In genomic region chr10:119651514-119652327, GRCh38 we compare ENCODE assay signal across 8 cellular contexts. TPM values are rescaled to one million over a fixed set of nuclear protein-coding genes. Genes with fewer than 3 reads are reported as not detected.
DNase-seq lines count a peak whose midpoint lies in the region; ATAC-seq and TF ChIP-seq lines count a peak whose summit lies in the region.

No MANE protein-coding gene starts in this region.

- ATAC-seq in PC-3 (0 out of 2 replicates have a peak, but pooled peaks have one; percentile 1), lower lobe of right lung (peak; percentile 31 to 37)
- peak; percentile 25 for ATAC-seq in central memory CD8-positive, alpha-beta T cell (replicated peaks; ENCODE audit: extremely low read depth, poor library complexity, severe bottlenecking)

- H3K4me1 ChIP-seq in Caco-2 (peaks cover 13% of the 10 kb centered on the region), GM23248 (ENCODE audit: insufficient read depth) (peaks cover 31% of the 10 kb centered on the region), PC-3 (ENCODE audit: insufficient read depth, low read length) (peaks cover 30% of the 10 kb centered on the region), lower lobe of right lung (peaks cover 39% of the 10 kb centered on the region), transverse colon (peaks cover 15 to 39% (median 32%) of the 10 kb centered on the region in 4 donors)

- H3K27me3 ChIP-seq in Caco-2 (replicated peaks; ENCODE audit: control insufficient read depth, insufficient read depth, low read length) (no peaks in the 10 kb centered on the region), GM23248 (replicated peaks; ENCODE audit: insufficient read depth) (no peaks in the 10 kb centered on the region), PC-3 (ENCODE audit: low read length) (no peaks in the 10 kb centered on the region), lower lobe of right lung (ENCODE audit: low read depth) (no peaks in the 10 kb centered on the region), transverse colon (no peaks in the 10 kb centered on the region)

- peak overlapping the region; percentile 90 for H3K4me3 Mint-ChIP-seq in Caco-2 (ENCODE audit: unreplicated experiment)
- H3K4me3 Mint-ChIP-seq in central memory CD8-positive, alpha-beta T cell, result peak overlapping the region; percentile 95

- H3K27ac ChIP-seq in GM23248 (peak overlapping the region; percentile 95), PC-3 (ENCODE audit: low read length) (peak overlapping the region; percentile 77), lower lobe of right lung (peak overlapping the region; percentile 95), transverse colon (peak overlapping the region; percentile 93 to 98 (median 96))

- H3K4me2 ChIP-seq in GM23248 (ENCODE audit: unreplicated experiment) (peak overlapping the region; percentile 99), PC-3 (ENCODE audit: low read length) (peak overlapping the region; percentile 84)

- peak overlapping the region; percentile 78 for H3K4me3 ChIP-seq in Caco-2 (ENCODE audit: low read depth, low read length)
- peak overlapping the region; percentile 93 for H3K4me3 ChIP-seq in GM23248
- H3K4me3 ChIP-seq in PC-3 (ENCODE audit: low read length), result peak overlapping the region; percentile 94
- peak overlapping the region; percentile 90 for H3K4me3 ChIP-seq in lower lobe of right lung
- H3K4me3 ChIP-seq in transverse colon, result peak overlapping the region; percentile 70 to 94 (median 87)

- intact Hi-C loops in Caco-2 (cut with micrococcal nuclease; ENCODE audit: unreplicated experiment), result loop anchor here (1.0 to 2.0 kb wide), 2 partner anchors 43 to 75 kb away; partner anchors contain the start of gene INPP5F
- intact Hi-C loops in PC-3 (cut with micrococcal nuclease), result loop anchor here (2.0 to 5.0 kb wide), 2 partner anchors 43 to 109 kb away; partner anchors contain the start of gene RGS10
- intact Hi-C loops in lower lobe of right lung (cut with DNase I), result no loop called here
- intact Hi-C loops in transverse colon (cut with DNase I; ENCODE audit: low total_unique reads), result loop anchor here (1.0 kb wide), 1 partner anchor 75 kb away; the partner anchor contains the start of gene INPP5F

- no peak for TF ChIP-seq CTCF in Caco-2 (IDR thresholded peaks at IDR 0.05; ENCODE audit: insufficient read depth in 1 of 2, low read depth in 1 of 2, low read length in 1 of 2, severe bottlenecking in 1 of 2, unreplicated experiment in 1 of 2)
- TF ChIP-seq CTCF in PC-3 (conservative IDR thresholded peaks at IDR 0.05; ENCODE audit: low read depth, low read length), result no peak
- TF ChIP-seq CTCF in lower lobe of right lung (IDR thresholded peaks at IDR 0.05), result no peak
- TF ChIP-seq CTCF in transverse colon (IDR thresholded peaks at IDR 0.05), result no peak

- H3K27ac Mint-ChIP-seq in Caco-2 (ENCODE audit: unreplicated experiment), result peak overlapping the region; percentile 89
- peak overlapping the region; percentile 84 for H3K27ac Mint-ChIP-seq in central memory CD8-positive, alpha-beta T cell (ENCODE audit: low read depth)

- TF ChIP-seq EP300 in transverse colon (IDR thresholded peaks at IDR 0.05; ENCODE audit: low read depth), result no peak

- CTCF ChIA-PET in Caco-2 (lab: Charles Lee), result interaction anchor here (1.0 to 1.7 kb wide), 3 partner anchors 36 to 46 kb away, joined by 3 to 6 read pairs (median 3); no protein-coding TSS in a partner anchor
- CTCF ChIA-PET in PC-3 (lab: Charles Lee), result interaction anchor here (0.6 kb wide), 1 partner anchor 29 kb away, joined by 3 read pairs; no protein-coding TSS in a partner anchor

- BruUV-seq in Caco-2 (replicated peaks; lab: Mats Ljungman, UMichigan) (no TSS peak), PC-3 (replicated peaks; lab: Mats Ljungman, UMichigan) (no TSS peak)

- peaks cover 47% of the 10 kb centered on the region for H3K79me2 ChIP-seq in GM23248 (ENCODE audit: insufficient read depth)
- H3K79me2 ChIP-seq in PC-3 (ENCODE audit: low read length), result peaks cover 55% of the 10 kb centered on the region

- H3K9me2 ChIP-seq in GM23248 (ENCODE audit: insufficient read depth), result no peaks in the 10 kb centered on the region
- H3K9me2 ChIP-seq in PC-3 (replicated peaks; ENCODE audit: low read length), result no peaks in the 10 kb centered on the region

- H3K9me3 Mint-ChIP-seq in Caco-2 (ENCODE audit: unreplicated experiment), result peaks cover 9% of the 10 kb centered on the region
- H3K9me3 Mint-ChIP-seq in central memory CD8-positive, alpha-beta T cell, result no peaks in the 10 kb centered on the region

- no peaks in the 10 kb centered on the region for H3K27me3 Mint-ChIP-seq in Caco-2 (ENCODE audit: insufficient read depth, unreplicated experiment)
- H3K27me3 Mint-ChIP-seq in central memory CD8-positive, alpha-beta T cell, result no peaks in the 10 kb centered on the region

- peak overlapping the region; percentile 98 for H3K9ac ChIP-seq in GM23248
- peak overlapping the region; percentile 93 for H3K9ac ChIP-seq in PC-3 (ENCODE audit: low read length)

- H3K36me3 Mint-ChIP-seq in Caco-2 (ENCODE audit: insufficient read depth, unreplicated experiment), result peaks cover 26% of the 10 kb centered on the region
- H3K36me3 Mint-ChIP-seq in central memory CD8-positive, alpha-beta T cell (ENCODE audit: insufficient read depth), result peaks cover 7% of the 10 kb centered on the region

- DNase-seq in Caco-2, result peak in 1 of 2 experiments; percentile 45
- DNase-seq in GM23248, result peak; percentile 55
- no peak for DNase-seq in PC-3
- no peak for DNase-seq in central memory CD8-positive, alpha-beta T cell (ENCODE audit: low spot score in 2 of 2)
- DNase-seq in lower lobe of right lung, result peak; percentile 62
- DNase-seq in transverse colon, result peak; percentile 26
- DNase-seq in middle frontal gyrus (ENCODE audit: extremely low spot score, low spot score), result no peak
- no peak for DNase-seq in HPDE6-E6E7 (ENCODE audit: extremely low spot score)

- no peaks in the 10 kb centered on the region for H3K9me3 ChIP-seq in Caco-2
- no peaks in the 10 kb centered on the region for H3K9me3 ChIP-seq in GM23248 (ENCODE audit: low read depth)
- H3K9me3 ChIP-seq in PC-3 (ENCODE audit: low read length), result no peaks in the 10 kb centered on the region
- no peaks in the 10 kb centered on the region for H3K9me3 ChIP-seq in lower lobe of right lung
- H3K9me3 ChIP-seq in transverse colon, result no peaks in the 10 kb centered on the region

- H3K36me3 ChIP-seq in Caco-2 (ENCODE audit: control insufficient read depth, insufficient read depth, low read length) (0 out of 2 replicates have a peak, but pooled peaks cover 3% of the 10 kb centered on the region), GM23248 (ENCODE audit: low read depth) (no peaks in the 10 kb centered on the region), PC-3 (ENCODE audit: low read depth, low read length) (peaks cover 14% of the 10 kb centered on the region; the same call in 1 of the 2 replicates), lower lobe of right lung (peaks cover 1% of the 10 kb centered on the region), transverse colon (no peaks in the 10 kb centered on the region)

- POLR2A ChIA-PET in Caco-2 (lab: Charles Lee), result interaction anchor here (0.6 to 1.2 kb wide), 14 partner anchors 12 to 198 kb away, joined by 3 to 25 read pairs (median 5); partner anchors contain the start of genes INPP5F and TIAL1
- POLR2A ChIA-PET in PC-3 (lab: Charles Lee; ENCODE audit: unreplicated experiment), result interaction anchor here (0.6 to 1.0 kb wide), 5 partner anchors 18 to 29 kb away, joined by 3 to 11 read pairs (median 3); no protein-coding TSS in a partner anchor

- peaks cover 18% of the 10 kb centered on the region; the same call in 1 of the 2 replicates for H4K20me1 ChIP-seq in GM23248 (ENCODE audit: insufficient read depth)
- peaks cover 47% of the 10 kb centered on the region for H4K20me1 ChIP-seq in PC-3 (ENCODE audit: low read length)

- WGBS in GM23248 (ENCODE audit: low coverage in 1 of 2, low lambda C conversion rate in 2 of 2, missing lambda C conversion rate in 2 of 2), 2 experiments, result 1 to 2% methylated on average over 72 to 88 of the region's 106 CpGs
- WGBS in transverse colon (ENCODE audit: low coverage in 1 of 2), 2 donors, result 1% methylated on average over 78 of the region's 106 CpGs; no CpG with 5 or more reads in 1 of the 2 donors

- TF ChIP-seq POLR2A in transverse colon (IDR thresholded peaks at IDR 0.05), result no peak

- H2AFZ ChIP-seq in GM23248, result peak overlapping the region; percentile 15; the same call in 1 of the 2 replicates
- H2AFZ ChIP-seq in PC-3 (ENCODE audit: low read length), result no peak overlapping the region

- peaks cover 13% of the 10 kb centered on the region for H3K4me1 Mint-ChIP-seq in Caco-2 (ENCODE audit: low read depth, unreplicated experiment)
- H3K4me1 Mint-ChIP-seq in central memory CD8-positive, alpha-beta T cell, result peaks cover 38% of the 10 kb centered on the region

- H3F3A ChIP-seq in GM23248 (ENCODE audit: insufficient read depth) (peaks cover 43% of the 10 kb centered on the region), PC-3 (ENCODE audit: low read length, unreplicated experiment) (no peaks in the 10 kb centered on the region)

- in situ Hi-C loops in GM23248 (cut with MboI) (no loop called here), transverse colon (cut with MboI; ENCODE audit: low pct_ligation_motif_present in 1 of 4, low pct_unique_long_range_greater_than_20kb in 1 of 4, low sequenced_read_pairs in 3 of 4) (no loop called here)

RNA-seq across cellular contexts. Expression of gene BAG3, which starts 0.5 kb away (rescaled TPM):
- 30.7 and 31.6 TPM in 2 replicates for total RNA-seq in Caco-2 (2022)
- total RNA-seq in GM23248 (2014; rRNA removed; shearing (Covaris generic)), result 18.1 and 20.0 TPM in 2 replicates
- 88.2 and 99.5 TPM in 2 replicates for polyA plus RNA-seq in GM23248 (2016; fragmentation: Nextera tagmentation; extraction: Ambion mirVana)
- total RNA-seq in PC-3 (2014; rRNA removed), result 47.1 and 47.6 TPM in 2 replicates
- 30.2 TPM for total RNA-seq in lower lobe of right lung
- 10 to 100 TPM; 22.5 to 85.7 (median 32.4) TPM for total RNA-seq in transverse colon

RNA-seq across cellular contexts. Expression of gene TIAL1, which starts 55.0 kb away (rescaled TPM):
- total RNA-seq in Caco-2 (2022), result 162 and 174 TPM in 2 replicates
- total RNA-seq in GM23248 (2014; rRNA removed; shearing (Covaris generic)), result 34.7 and 43.6 TPM in 2 replicates
- 21.2 and 24.1 TPM in 2 replicates for polyA plus RNA-seq in GM23248 (2016; fragmentation: Nextera tagmentation; extraction: Ambion mirVana)
- total RNA-seq in PC-3 (2014; rRNA removed), result 42.8 and 46.6 TPM in 2 replicates
- total RNA-seq in lower lobe of right lung, result 99.0 TPM
- 100 to 1,000 TPM in 1 of 4 donors, 10 to 100 TPM in 3; 35.2 to 117 (median 66.7) TPM for total RNA-seq in transverse colon

Comparison
In these comparisons a context has a peak if more than half of its experiments do, and no peak if none do; other contexts are left out.
1. DNase-seq: peak in GM23248 (single experiment), lower lobe of right lung (single experiment) and transverse colon (single experiment); none in PC-3 (single experiment), central memory CD8-positive, alpha-beta T cell (0 of 2), middle frontal gyrus (single experiment) and HPDE6-E6E7 (single experiment).
2. Peak in every context shown above with its lines, with median percentiles within 50 percentile points of each other: H3K4me3 ChIP-seq, H3K27ac ChIP-seq and ATAC-seq.